In genomic region chr2:160294339-160294803, GRCh38 we compare ENCODE assay signal across 8 cellular contexts.
DNase-seq lines count a peak whose midpoint lies in the region; ATAC-seq and TF ChIP-seq lines count a peak whose summit lies in the region.
"Had no signal": no experiment of that assay in that cellular context is flagged by ENCODE, and none has a peak within 500 bp of the region (broad histone marks: within the 10 kb centered on the region; RNA-seq: fewer than 3 reads in every experiment).

No MANE protein-coding gene starts in this region.

- peak overlapping the region; percentile 97 for H3K27ac ChIP-seq in brain microvascular endothelial cell
- peak overlapping the region; percentile 60 for H3K27ac ChIP-seq in muscle layer of duodenum (ENCODE audit: low read length)

- H3K27me3 ChIP-seq in brain microvascular endothelial cell (replicated peaks) = no peaks in the 10 kb centered on the region
- no peaks in the 10 kb centered on the region for H3K27me3 ChIP-seq in muscle layer of duodenum (ENCODE audit: low read depth, low read length)

- DNase-seq in LHCN-M2 (ENCODE audit: low read depth) (peak; percentile 89), brain microvascular endothelial cell (peak; percentile 85), NCI-H345 treated with DMSO at 0.1 percent for 48 hours (lab: John Stamatoyannopoulos, UW; ENCODE audit: unreplicated experiment) (no peak), inferior parietal cortex (ENCODE audit: extremely low spot score) (no peak), NOMO-1 (lab: John Stamatoyannopoulos, UW; ENCODE audit: unreplicated experiment in 2 of 2) (no peak)

- peak; percentile 86 for ATAC-seq in GM21447 (IDR thresholded peaks at IDR 0.05; ENCODE audit: unreplicated experiment)
- ATAC-seq: Panc1 had no signal

- H3K36me3 ChIP-seq in brain microvascular endothelial cell (replicated peaks) (peaks cover 28% of the 10 kb centered on the region), muscle layer of duodenum (ENCODE audit: control insufficient read depth in 1 of 2, insufficient read depth in 2 of 2, low read length in 2 of 2) (peaks cover 13 to 28% of the 10 kb centered on the region in 2 donors)

- peaks cover 0 to 21% of the 10 kb centered on the region in 2 donors for H3K4me1 ChIP-seq in muscle layer of duodenum (ENCODE audit: control insufficient read depth in 1 of 2, insufficient read depth in 2 of 2, low read length in 2 of 2)

- H3K4me3 ChIP-seq in brain microvascular endothelial cell (ENCODE audit: low read depth, low read length) (no peak overlapping the region), muscle layer of duodenum (ENCODE audit: low read depth in 1 of 2, low read length in 2 of 2) (no peak overlapping the region)

- in situ Hi-C loops in brain microvascular endothelial cell (cut with HindIII; ENCODE audit: low pct_ligation_motif_present, low sequenced_read_pairs) = no loop called here

- TF ChIP-seq CTCF in brain microvascular endothelial cell (IDR thresholded peaks at IDR 0.05; ENCODE audit: low read depth, low read length, missing control alignments) = no peak

- H3K9me3 ChIP-seq in muscle layer of duodenum (ENCODE audit: control insufficient read depth in 1 of 2, low read length in 2 of 2) = no peaks in the 10 kb centered on the region

Comparison
In these comparisons a context has a peak if more than half of its experiments do, and no peak if none do; other contexts are left out.
1. DNase-seq: peak in LHCN-M2 (single experiment) and brain microvascular endothelial cell (single experiment); none in NCI-H345 treated with DMSO at 0.1 percent for 48 hours (single experiment), inferior parietal cortex (single experiment) and NOMO-1 (0 of 2).